13 cellular contexts compared by ENCODE assay signal in genomic region chr20:59573837-59574236, GRCh38. TPM values are rescaled to one million over a fixed set of nuclear protein-coding genes. Genes with fewer than 3 reads are reported as not detected.
DNase-seq lines count a peak whose midpoint lies in the region; ATAC-seq and TF ChIP-seq lines count a peak whose summit lies in the region.
"Had no signal": no experiment of that assay in that cellular context is flagged by ENCODE, and none has a peak within 500 bp of the region (broad histone marks: within the 10 kb centered on the region; RNA-seq: fewer than 3 reads in every experiment).

No MANE protein-coding gene starts in this region.

- H4K20me1 ChIP-seq in BLaER1 treated with 17β-estradiol and CSF1 and Interleukin-3, amounts not matched to agents 10 nM and 100 nM: peaks cover 0 to 22% (median 0%) of the 10 kb centered on the region in 11 experiments; a peak in 6 of 22 replicates

- peak overlapping the region in 6 of 11 experiments; percentile 14 to 97 (median 93); a peak in 11 of 22 replicates for H3K4me2 ChIP-seq in BLaER1 treated with 17β-estradiol and CSF1 and Interleukin-3, amounts not matched to agents 10 nM and 100 nM
- H3K4me2 ChIP-seq: GM23338 had no signal

- H3K36me3 ChIP-seq in BLaER1 treated with 17β-estradiol and CSF1 and Interleukin-3, amounts not matched to agents 10 nM and 100 nM: peaks cover 0 to 5% (median 0%) of the 10 kb centered on the region in 11 experiments; a peak in 1 of 22 replicates
- no peaks in the 10 kb centered on the region for H3K36me3 ChIP-seq in RWPE2 (ENCODE audit: low read depth)
- no peaks in the 10 kb centered on the region for H3K36me3 ChIP-seq in spleen
- H3K36me3 ChIP-seq in upper lobe of left lung: no peaks in the 10 kb centered on the region
- H3K36me3 ChIP-seq: BE2C had no signal

- 74 to 90% (median 90%) methylated on average over 8 of the region's 8 CpGs for WGBS in spleen, 5 donors
- 83 to 93% methylated on average over 4 to 8 of the region's 8 CpGs for WGBS in upper lobe of left lung, 2 donors

- H3K4me1 ChIP-seq in BLaER1 treated with 17β-estradiol and CSF1 and Interleukin-3, amounts not matched to agents 10 nM and 100 nM: peaks cover 17 to 74% (median 62%) of the 10 kb centered on the region in 10 experiments
- H3K4me1 ChIP-seq in RWPE2 (ENCODE audit: insufficient read depth, poor library complexity, severe bottlenecking) (no peaks in the 10 kb centered on the region), spleen (peaks cover 0 to 29% (median 12%) of the 10 kb centered on the region in 6 donors), upper lobe of left lung (peaks cover 0 to 8% (median 4%) of the 10 kb centered on the region in 4 donors)
- H3K4me1 ChIP-seq: BE2C had no signal

- ATAC-seq in RWPE2 (ENCODE audit: low read depth) (no peak), upper lobe of left lung (ENCODE audit: low FRiP score in 2 of 2) (no peak), GM19328 (IDR thresholded peaks at IDR 0.05; ENCODE audit: unreplicated experiment) (no peak)
- ATAC-seq: GM23338 had no signal

- peak; percentile 1 for DNase-seq in AG20443 (ENCODE audit: low spot score)
- peak; percentile 60 for DNase-seq in RWPE2 (ENCODE audit: low spot score)
- peak; percentile 61 for DNase-seq in spleen
- no peak for DNase-seq in upper lobe of left lung
- DNase-seq in occipital lobe (lab: John Stamatoyannopoulos, UW): no peak
- DNase-seq: BE2C, DMS53, GF-D8, H9 had no signal

- H3K27ac ChIP-seq in BLaER1 treated with 17β-estradiol and CSF1 and Interleukin-3, amounts not matched to agents 10 nM and 100 nM: peak overlapping the region in 2 of 11 experiments; percentile 13 to 30; a peak in 2 of 22 replicates
- H3K27ac ChIP-seq in RWPE2 (ENCODE audit: poor library complexity, severe bottlenecking) (no peak overlapping the region), spleen (no peak overlapping the region), upper lobe of left lung (peak overlapping the region in 1 of 4 donors; percentile 46)

- no peak overlapping the region for H3K4me3 ChIP-seq in BLaER1 treated with 17β-estradiol and CSF1 and Interleukin-3, amounts not matched to agents 10 nM and 100 nM
- H3K4me3 ChIP-seq in RWPE2 (ENCODE audit: severe bottlenecking) (no peak overlapping the region), spleen (no peak overlapping the region), upper lobe of left lung (no peak overlapping the region)
- H3K4me3 ChIP-seq: GM23338 had no signal

- H3K27me3 ChIP-seq in BLaER1 treated with 17β-estradiol and CSF1 and Interleukin-3, amounts not matched to agents 10 nM and 100 nM: peaks cover 0 to 68% (median 0%) of the 10 kb centered on the region in 11 experiments; a peak in 7 of 22 replicates
- H3K27me3 ChIP-seq in RWPE2 (ENCODE audit: insufficient read depth, poor library complexity, severe bottlenecking) (peaks cover 70% of the 10 kb centered on the region), spleen (replicated peaks in 1 of 7) (peaks cover 0 to 70% (median 27%) of the 10 kb centered on the region in 7 donors), upper lobe of left lung (peaks cover 0 to 11% (median 4%) of the 10 kb centered on the region in 4 donors)

- TF ChIP-seq CTCF in RWPE2 (IDR thresholded peaks at IDR 0.05; ENCODE audit: poor library complexity, severe bottlenecking) (no peak), spleen (IDR thresholded peaks at IDR 0.05 in 8 of 11, conservative IDR thresholded peaks at IDR 0.05 in 3 of 11) (no peak), upper lobe of left lung (IDR thresholded peaks at IDR 0.05) (no peak)

- TF ChIP-seq POLR2A in spleen (IDR thresholded peaks at IDR 0.05) (no peak), upper lobe of left lung (IDR thresholded peaks at IDR 0.05) (no peak)

- no peak overlapping the region for H3K9ac ChIP-seq in BLaER1 treated with 17β-estradiol and CSF1 and Interleukin-3, amounts not matched to agents 10 nM and 100 nM

- intact Hi-C loops in spleen (cut with DNase I; ENCODE audit: low total_unique reads): loop anchor here (5.0 kb wide), 1 partner anchor 178 kb away; no protein-coding TSS in a partner anchor

- no peaks in the 10 kb centered on the region for H3K9me3 ChIP-seq in BLaER1 treated with 17β-estradiol and CSF1 and Interleukin-3, amounts not matched to agents 10 nM and 100 nM (replicated peaks in 1 of 11)
- no peaks in the 10 kb centered on the region for H3K9me3 ChIP-seq in RWPE2 (ENCODE audit: severe bottlenecking)
- H3K9me3 ChIP-seq in spleen: no peaks in the 10 kb centered on the region
- H3K9me3 ChIP-seq in upper lobe of left lung: no peaks in the 10 kb centered on the region
- H3K9me3 ChIP-seq: BE2C had no signal

- TF ChIP-seq EP300 in upper lobe of left lung (IDR thresholded peaks at IDR 0.05): no peak

RNA-seq across cellular contexts. Expression of gene PHACTR3, which starts 30.5 kb away (rescaled TPM):
- total RNA-seq in spleen (10 to 100 TPM in 4 of 7 donors, 1 to 10 TPM in 3; 7.3 to 15.0 (median 10.1) TPM), upper lobe of left lung (10 to 100 TPM in 3 of 6 donors, 1 to 10 TPM in 3; 5.5 to 30.8 (median 11.4) TPM), occipital lobe (42.1 TPM)
- 1 to 10 TPM; 1.4 to 2.6 (median 1.4) TPM for polyA plus RNA-seq in spleen
- total RNA-seq: H9 had no signal
- polyA plus RNA-seq: IgD-negative memory B cell had no signal

Comparison
In these comparisons a context has a peak if more than half of its experiments do, and no peak if none do; other contexts are left out.
1. DNase-seq: peak in AG20443 (single experiment), RWPE2 (single experiment) and spleen (single experiment); none in upper lobe of left lung (0 of 2) and occipital lobe (single experiment).